Comparison of ENCODE assay signal across 1 cellular context in the genomic region with DNA sequence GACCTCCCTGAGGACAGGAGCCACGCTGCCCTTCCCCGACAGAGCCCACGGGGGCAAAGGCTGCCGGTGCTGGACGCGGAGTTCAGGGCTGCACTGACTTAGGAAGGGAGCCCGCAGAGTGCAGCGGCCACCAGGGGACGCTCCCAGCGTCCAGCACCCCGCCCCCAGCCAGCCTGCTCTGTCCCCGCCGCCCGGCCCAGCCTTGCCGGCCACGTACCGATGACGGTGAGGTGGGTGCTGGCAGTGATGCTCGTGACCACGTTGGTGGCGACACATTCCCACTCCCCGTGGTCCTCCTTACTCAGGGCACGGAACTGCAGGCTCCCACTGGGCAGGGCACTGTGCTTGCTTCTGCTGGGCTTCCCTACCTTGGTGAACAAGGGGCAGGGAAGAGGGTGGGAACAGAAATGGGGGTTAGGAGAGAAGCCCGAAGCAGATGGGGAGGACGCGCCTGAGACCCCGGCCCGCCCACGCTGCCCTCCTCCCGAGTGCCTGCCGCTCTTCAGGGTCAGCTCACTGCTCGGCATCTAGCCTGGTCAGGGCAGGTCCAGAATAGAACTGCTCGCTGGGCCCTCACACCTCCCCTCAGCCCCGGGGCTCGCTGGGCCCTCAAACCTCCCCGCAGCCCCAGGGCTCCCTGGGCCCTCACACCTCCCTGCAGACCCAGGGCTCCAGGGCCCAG.
TF ChIP-seq lines count a peak whose summit lies in the region.

No MANE protein-coding gene starts in this region.

TF ChIP-seq in SK-N-SH, 30 proteins besides CTCF, POLR2A, EP300 and RAD21 (continued from another document):
- TF ChIP-seq, protein P1, sequence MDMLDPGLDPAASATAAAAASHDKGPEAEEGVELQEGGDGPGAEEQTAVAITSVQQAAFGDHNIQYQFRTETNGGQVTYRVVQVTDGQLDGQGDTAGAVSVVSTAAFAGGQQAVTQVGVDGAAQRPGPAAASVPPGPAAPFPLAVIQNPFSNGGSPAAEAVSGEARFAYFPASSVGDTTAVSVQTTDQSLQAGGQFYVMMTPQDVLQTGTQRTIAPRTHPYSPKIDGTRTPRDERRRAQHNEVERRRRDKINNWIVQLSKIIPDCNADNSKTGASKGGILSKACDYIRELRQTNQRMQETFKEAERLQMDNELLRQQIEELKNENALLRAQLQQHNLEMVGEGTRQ (IDR thresholded peaks at IDR 0.05; ENCODE audit: borderline replicate concordance, low read depth, low read length) = no peak
- TF ChIP-seq RXRA (IDR thresholded peaks at IDR 0.05; ENCODE audit: borderline replicate concordance, low read depth) = no peak
